Comparison of ENCODE assay signal across 15 cellular contexts in the genomic region with DNA sequence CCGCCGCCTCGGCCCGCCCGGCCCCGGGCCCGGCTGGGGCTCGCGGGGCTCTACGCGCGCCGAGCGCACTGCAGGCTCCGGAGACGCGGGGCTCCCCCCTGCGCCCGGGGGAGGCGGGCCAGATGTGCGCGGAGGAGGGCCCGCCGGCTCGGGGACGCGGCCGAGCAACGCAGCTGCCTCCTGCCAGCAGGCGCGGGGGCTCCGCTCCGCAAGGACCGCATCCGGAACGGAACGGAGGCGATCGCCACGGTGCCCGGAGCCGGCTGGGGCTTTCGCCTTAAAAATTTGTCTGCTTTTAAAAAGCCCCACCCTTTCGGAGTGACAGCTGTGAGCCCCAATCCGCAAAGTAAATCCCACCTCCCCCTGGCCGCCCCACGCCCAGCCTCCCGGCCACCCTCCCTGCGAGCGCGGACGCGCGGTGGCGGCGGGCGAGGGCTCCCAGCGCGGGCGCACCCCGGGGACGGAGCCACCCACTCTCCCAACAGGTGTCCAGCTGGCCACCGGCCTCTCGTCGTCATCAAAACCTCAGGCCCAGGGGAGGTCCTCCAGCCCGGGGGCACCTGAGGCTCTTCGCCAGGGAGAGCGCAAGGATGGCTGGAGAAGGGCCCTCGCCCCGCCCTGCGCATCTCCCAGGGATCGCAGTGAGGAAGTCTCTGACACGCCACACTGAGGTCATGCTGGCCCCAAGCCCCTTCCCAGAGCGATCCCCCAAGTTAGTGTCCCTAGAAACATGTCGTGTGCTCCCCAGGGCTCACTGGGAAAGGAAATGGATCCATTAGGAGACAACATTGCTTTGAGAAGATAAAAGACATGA. TPM values are rescaled to one million over a fixed set of nuclear protein-coding genes. Genes with fewer than 3 reads are reported as not detected.
DNase-seq lines count a peak whose midpoint lies in the region; ATAC-seq and TF ChIP-seq lines count a peak whose summit lies in the region.
"Had no signal": no experiment of that assay in that cellular context is flagged by ENCODE, and none has a peak within 500 bp of the region (broad histone marks: within the 10 kb centered on the region; RNA-seq: fewer than 3 reads in every experiment).

TMEM132D (minus strand) TSS at position 70 of the 814 bp plus-strand sequence.

- H3K36me3 ChIP-seq in smooth muscle cell (ENCODE audit: low read depth) (no peaks in the 10 kb centered on the region), ovary (no peaks in the 10 kb centered on the region)
- H3K36me3 ChIP-seq: thoracic aorta had no signal

- no peak within 1 kb of the TSS for H3K9ac ChIP-seq in smooth muscle cell (ENCODE audit: low read depth)

- H3K4me1 ChIP-seq in smooth muscle cell (ENCODE audit: low read depth) (no peaks in the 10 kb centered on the region), ovary (ENCODE audit: insufficient read depth) (no peaks in the 10 kb centered on the region)

- H3K4me3 ChIP-seq in astrocyte of the spinal cord (ENCODE audit: low read depth, low read length): peak within 1 kb of the TSS; percentile 38
- peak within 1 kb of the TSS; percentile 8 for H3K4me3 ChIP-seq in smooth muscle cell
- H3K4me3 ChIP-seq in ovary: no peak within 1 kb of the TSS
- H3K4me3 ChIP-seq: skin epidermis, thoracic aorta had no signal

- H3K4me2 ChIP-seq in smooth muscle cell: peak within 1 kb of the TSS; percentile 43

- intact Hi-C loops in ovary (cut with DNase I): no loop called here

- no peak within 1 kb of the TSS for H2AFZ ChIP-seq in smooth muscle cell (ENCODE audit: low read depth)

- H3F3A ChIP-seq in smooth muscle cell (ENCODE audit: low read depth): no peaks in the 10 kb centered on the region

- no peaks in the 10 kb centered on the region for H4K20me1 ChIP-seq in smooth muscle cell (ENCODE audit: low read depth)

- TF ChIP-seq CTCF in astrocyte of the spinal cord (IDR thresholded peaks at IDR 0.05; ENCODE audit: low read depth, low read length) (no peak), smooth muscle cell (IDR thresholded peaks at IDR 0.05; ENCODE audit: borderline replicate concordance, insufficient read depth, poor library complexity, severe bottlenecking) (no peak), ovary (IDR thresholded peaks at IDR 0.05) (no peak)

- H3K79me2 ChIP-seq in smooth muscle cell (ENCODE audit: low read depth): no peaks in the 10 kb centered on the region

- no peak for ATAC-seq in HG03175 (IDR thresholded peaks at IDR 0.05; ENCODE audit: unreplicated experiment)
- ATAC-seq: CD8-positive, alpha-beta T cell; esophagus mucosa had no signal

- WGBS in smooth muscle cell (ENCODE audit: low lambda C conversion rate): 3% methylated on average over 38 of the region's 75 CpGs
- 1 to 3% (median 2%) methylated on average over 56 to 75 of the region's 75 CpGs for WGBS in ovary, 3 donors

- DNase-seq in DMS 273 (lab: John Stamatoyannopoulos, UW; ENCODE audit: unreplicated experiment): peak; percentile 2
- DNase-seq in DMS 273 treated with DMSO at 0.1 percent for 48 hours (lab: John Stamatoyannopoulos, UW): no peak
- DNase-seq in astrocyte of the spinal cord (ENCODE audit: low read depth, low spot score): peak; percentile 16
- DNase-seq in iPS-NIHi7 (ENCODE audit: extremely low spot score): peak; percentile 76
- DNase-seq in smooth muscle cell (lab: John Stamatoyannopoulos, UW; ENCODE audit: unreplicated experiment): no peak
- DNase-seq in ovary: no peak
- DNase-seq in Ammon's horn (ENCODE audit: low spot score): no peak
- DNase-seq: activated CD4-positive, alpha-beta memory T cell treated with anti-CD3 and anti-CD28 coated beads, Interleukin-2, amount 10 ng/mL, durations not matched to agents 7 days and 5 days; CD8-positive, alpha-beta T cell; NCI-H2029 treated with DMSO at 0.1 percent for 48 hours had no signal

- H3K9me3 ChIP-seq in smooth muscle cell (replicated peaks; ENCODE audit: low read depth) (no peaks in the 10 kb centered on the region), ovary (no peaks in the 10 kb centered on the region)
- H3K9me3 ChIP-seq: thoracic aorta had no signal

- no peak for TF ChIP-seq POLR2A in ovary (IDR thresholded peaks at IDR 0.05)

- TF ChIP-seq EP300 in ovary (IDR thresholded peaks at IDR 0.05): no peak

- in situ Hi-C loops in astrocyte of the spinal cord (cut with HindIII; ENCODE audit: low sequenced_read_pairs): no loop called here

- peaks cover 90% of the 10 kb centered on the region for H3K27me3 ChIP-seq in smooth muscle cell (ENCODE audit: low read depth)
- no peaks in the 10 kb centered on the region for H3K27me3 ChIP-seq in ovary

- H3K27ac ChIP-seq in smooth muscle cell (ENCODE audit: low read depth) (no peak within 1 kb of the TSS), ovary (no peak within 1 kb of the TSS)
- H3K27ac ChIP-seq: 22Rv1, skin epidermis, thoracic aorta had no signal

RNA-seq across cellular contexts. Expression of gene TMEM132D, which starts in this region (rescaled TPM):
- total RNA-seq in smooth muscle cell: not detected in 2 replicates
- polyA plus RNA-seq in smooth muscle cell: not detected in 2 replicates
- total RNA-seq in ovary: not detected
- under 1 TPM in 1 of 2 donors, not detected in 1; 0.04 TPM for polyA plus RNA-seq in ovary
- total RNA-seq: activated CD4-positive, alpha-beta memory T cell treated with anti-CD3 and anti-CD28 coated beads, Interleukin-2, amount 10 ng/mL, durations not matched to agents 7 days and 5 days; CD8-positive, alpha-beta T cell; esophagus mucosa; thoracic aorta had no signal

Comparison
In these comparisons a context has a peak if more than half of its experiments do, and no peak if none do; other contexts are left out.
1. DNase-seq: peak in DMS 273 (single experiment), astrocyte of the spinal cord (single experiment) and iPS-NIHi7 (single experiment); none in DMS 273 treated with DMSO at 0.1 percent for 48 hours (single experiment), smooth muscle cell (single experiment), ovary (0 of 5) and Ammon's horn (single experiment).